ENCODE assay signal across 9 cellular contexts in the genomic region with DNA sequence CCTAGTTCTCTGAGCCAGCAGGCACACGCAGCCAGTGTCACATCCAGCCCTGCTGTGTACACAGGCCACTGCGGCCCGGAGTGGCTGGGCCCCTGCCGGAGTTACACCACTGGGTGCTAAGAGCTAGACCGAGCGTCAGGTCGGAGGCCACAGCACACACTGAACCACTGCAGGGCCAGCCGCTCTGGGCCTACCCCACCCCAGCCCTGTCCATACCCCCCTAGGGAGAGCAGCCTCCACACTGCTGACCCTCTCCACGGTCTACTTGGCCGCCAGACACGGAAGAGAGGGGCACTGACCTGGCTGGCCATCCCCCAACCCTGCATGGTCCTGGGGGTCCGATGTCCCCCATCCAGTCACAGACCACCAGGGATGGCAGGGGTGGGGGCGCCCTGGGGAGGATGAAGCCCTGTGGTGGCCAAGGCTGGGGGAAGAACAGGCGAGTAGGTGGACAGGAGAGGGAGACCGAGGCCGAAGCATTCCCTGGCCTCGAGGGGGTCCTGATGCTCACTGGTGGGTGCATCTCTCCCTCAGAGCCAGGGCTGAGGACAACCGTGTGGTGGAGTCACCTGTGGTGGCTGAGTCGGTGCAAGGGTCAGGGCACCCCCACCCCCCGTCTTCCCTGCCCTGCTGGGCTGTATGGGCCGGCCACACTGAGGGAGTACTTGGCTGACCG. TPM values are rescaled to one million over a fixed set of nuclear protein-coding genes. Genes with fewer than 3 reads are reported as not detected.
DNase-seq lines count a peak whose midpoint lies in the region; ATAC-seq and TF ChIP-seq lines count a peak whose summit lies in the region.
"Had no signal": no experiment of that assay in that cellular context is flagged by ENCODE, and none has a peak within 500 bp of the region (broad histone marks: within the 10 kb centered on the region; RNA-seq: fewer than 3 reads in every experiment).

No MANE protein-coding gene starts in this region.

- H3K36me3 ChIP-seq in HCT116 (ENCODE audit: control insufficient read depth in 1 of 2, insufficient read depth in 2 of 2, low read length in 2 of 2) (no peaks in the 10 kb centered on the region; a peak in 1 of 4 replicates), thyroid gland (no peaks in the 10 kb centered on the region)

- peaks cover 10% of the 10 kb centered on the region for H3K36me3 Mint-ChIP-seq in activated T-helper 2 cell treated with anti-CD3 and anti-CD28 coated beads, Interferon-gamma antibody, Interleukin-2, Interleukin-4, amounts not matched to agents 10 μg/mL and 5 μg/mL and 100 μg/mL, durations not matched to agents 14 hours and 24 hours and 36 hours (ENCODE audit: low read depth)
- peaks cover 58% of the 10 kb centered on the region for H3K36me3 Mint-ChIP-seq in stimulated activated effector memory CD8-positive, alpha-beta T cell treated with anti-CD3 and anti-CD28 coated beads, Interleukin-12 subunit alpha, Interleukin-12 subunit beta, amount 100 ng/mL, for 72 hours

- H3K79me2 ChIP-seq in HCT116 (ENCODE audit: insufficient read depth, low read length) = peaks cover 10% of the 10 kb centered on the region; the same call in 1 of the 2 replicates

- H3K4me3 Mint-ChIP-seq in activated T-helper 2 cell treated with anti-CD3 and anti-CD28 coated beads, Interferon-gamma antibody, Interleukin-2, Interleukin-4, amounts not matched to agents 10 μg/mL and 5 μg/mL and 100 μg/mL, durations not matched to agents 14 hours and 24 hours and 36 hours (ENCODE audit: low read depth) = peak overlapping the region; percentile 78
- peak overlapping the region; percentile 57 for H3K4me3 Mint-ChIP-seq in stimulated activated effector memory CD8-positive, alpha-beta T cell treated with anti-CD3 and anti-CD28 coated beads, Interleukin-12 subunit alpha, Interleukin-12 subunit beta, amount 100 ng/mL, for 72 hours

- TF ChIP-seq CTCF in HCT116 (IDR thresholded peaks at IDR 0.05 in 2 of 3, conservative IDR thresholded peaks at IDR 0.05 in 1 of 3; ENCODE audit: borderline replicate concordance in 1 of 3, insufficient read depth in 1 of 3, low read depth in 2 of 3, low read length in 2 of 3) (no peak), thyroid gland (IDR thresholded peaks at IDR 0.05) (no peak), foreskin keratinocyte (conservative IDR thresholded peaks at IDR 0.05) (no peak)

- no peaks in the 10 kb centered on the region for H3K9me3 Mint-ChIP-seq in activated T-helper 2 cell treated with anti-CD3 and anti-CD28 coated beads, Interferon-gamma antibody, Interleukin-2, Interleukin-4, amounts not matched to agents 10 μg/mL and 5 μg/mL and 100 μg/mL, durations not matched to agents 14 hours and 24 hours and 36 hours
- H3K9me3 Mint-ChIP-seq in stimulated activated effector memory CD8-positive, alpha-beta T cell treated with anti-CD3 and anti-CD28 coated beads, Interleukin-12 subunit alpha, Interleukin-12 subunit beta, amount 100 ng/mL, for 72 hours = no peaks in the 10 kb centered on the region

- H3K27ac ChIP-seq in HCT116 (ENCODE audit: low read depth, low read length) (peak overlapping the region; percentile 98), thyroid gland (no peak overlapping the region), foreskin keratinocyte (no peak overlapping the region)

- TSS peak; percentile 71 for BruUV-seq in HCT116 (replicated peaks; lab: Mats Ljungman, UMichigan)

- H3K9ac ChIP-seq in HCT116 (ENCODE audit: low read length) = peak overlapping the region; percentile 93

- WGBS in thyroid gland, 2 donors = 95% methylated on average over 7 to 8 of the region's 22 CpGs

- H3K4me1 ChIP-seq in HCT116 (ENCODE audit: control insufficient read depth in 1 of 2, insufficient read depth in 2 of 2, low read length in 2 of 2) (peaks cover 8 to 12% of the 10 kb centered on the region in 2 experiments), thyroid gland (peaks cover 26 to 36% of the 10 kb centered on the region in 2 donors), foreskin keratinocyte (no peaks in the 10 kb centered on the region)

- H2AFZ ChIP-seq in HCT116 (ENCODE audit: low read depth, low read length, poor library complexity, severe bottlenecking) = no peak overlapping the region

- H3K27ac Mint-ChIP-seq in activated T-helper 2 cell treated with anti-CD3 and anti-CD28 coated beads, Interferon-gamma antibody, Interleukin-2, Interleukin-4, amounts not matched to agents 10 μg/mL and 5 μg/mL and 100 μg/mL, durations not matched to agents 14 hours and 24 hours and 36 hours = peak overlapping the region; percentile 70
- H3K27ac Mint-ChIP-seq in stimulated activated effector memory CD8-positive, alpha-beta T cell treated with anti-CD3 and anti-CD28 coated beads, Interleukin-12 subunit alpha, Interleukin-12 subunit beta, amount 100 ng/mL, for 72 hours = peak overlapping the region; percentile 89

- peak; percentile 6 for TF ChIP-seq POLR2A in HCT116 (IDR thresholded peaks at IDR 0.05; ENCODE audit: borderline replicate concordance, extremely low read depth, insufficient read depth, insufficient read length)
- no peak for TF ChIP-seq POLR2A in thyroid gland (IDR thresholded peaks at IDR 0.05)

- H3K9me2 ChIP-seq in HCT116 (ENCODE audit: insufficient read depth) = no peaks in the 10 kb centered on the region

- no peak for TF ChIP-seq RAD21 in HCT116 (IDR thresholded peaks at IDR 0.05; ENCODE audit: low read depth)

- H3K27me3 Mint-ChIP-seq in activated T-helper 2 cell treated with anti-CD3 and anti-CD28 coated beads, Interferon-gamma antibody, Interleukin-2, Interleukin-4, amounts not matched to agents 10 μg/mL and 5 μg/mL and 100 μg/mL, durations not matched to agents 14 hours and 24 hours and 36 hours (ENCODE audit: low read depth) = peaks cover 6% of the 10 kb centered on the region

- peaks cover 3% of the 10 kb centered on the region for H3K4me1 Mint-ChIP-seq in activated T-helper 2 cell treated with anti-CD3 and anti-CD28 coated beads, Interferon-gamma antibody, Interleukin-2, Interleukin-4, amounts not matched to agents 10 μg/mL and 5 μg/mL and 100 μg/mL, durations not matched to agents 14 hours and 24 hours and 36 hours (ENCODE audit: low read depth)
- H3K4me1 Mint-ChIP-seq in stimulated activated effector memory CD8-positive, alpha-beta T cell treated with anti-CD3 and anti-CD28 coated beads, Interleukin-12 subunit alpha, Interleukin-12 subunit beta, amount 100 ng/mL, for 72 hours = peaks cover 25% of the 10 kb centered on the region

- DNase-seq in HCT116 (ENCODE audit: low read depth, low spot score) = no peak
- no peak for DNase-seq in activated T-helper 2 cell treated with anti-CD3 and anti-CD28 coated beads, Interferon-gamma antibody, Interleukin-2, Interleukin-4, amounts not matched to agents 10 μg/mL and 5 μg/mL and 100 μg/mL, durations not matched to agents 14 hours and 24 hours and 36 hours (ENCODE audit: low spot score)
- no peak for DNase-seq in stimulated activated effector memory CD8-positive, alpha-beta T cell treated with anti-CD3 and anti-CD28 coated beads, Interleukin-12 subunit alpha, Interleukin-12 subunit beta, amount 100 ng/mL, for 72 hours (ENCODE audit: low spot score in 2 of 2)
- no peak for DNase-seq in thyroid gland
- no peak for DNase-seq in GM03348 (ENCODE audit: low spot score)
- DNase-seq in foreskin keratinocyte = no peak
- no peak for DNase-seq in mucosa of gallbladder (ENCODE audit: low spot score)
- DNase-seq: NCI-H1436 had no signal

- POLR2A ChIA-PET in HCT116 (lab: Charles Lee) = no interaction called here

- H3K4me3 ChIP-seq in HCT116 (replicated peaks in 1 of 2; ENCODE audit: low read depth in 1 of 2, low read length in 2 of 2) = peak overlapping the region; percentile 59 to 90
- peak overlapping the region; percentile 27 for H3K4me3 ChIP-seq in iPS-11a (ENCODE audit: low read depth, low read length)
- peak overlapping the region in 1 of 3 donors; percentile 54 for H3K4me3 ChIP-seq in thyroid gland (replicated peaks in 1 of 3)

- no peaks in the 10 kb centered on the region for H4K20me1 ChIP-seq in HCT116 (ENCODE audit: insufficient read depth)

- CTCF ChIA-PET in HCT116 (lab: Charles Lee) = no interaction called here

- ATAC-seq in HCT116 = peak; percentile 25
- ATAC-seq in stimulated activated effector memory CD8-positive, alpha-beta T cell treated with anti-CD3 and anti-CD28 coated beads, Interleukin-12 subunit alpha, Interleukin-12 subunit beta, amount 100 ng/mL, for 72 hours = no peak
- ATAC-seq in foreskin keratinocyte = no peak

- H3K9me3 ChIP-seq in HCT116 (ENCODE audit: control insufficient read depth in 1 of 2, insufficient read depth in 1 of 2, low read depth in 1 of 2, low read length in 2 of 2) = no peaks in the 10 kb centered on the region
- no peaks in the 10 kb centered on the region for H3K9me3 ChIP-seq in thyroid gland

- intact Hi-C loops in HCT116 (cut with micrococcal nuclease) (no loop called here), thyroid gland (cut with DNase I) (no loop called here)
- intact Hi-C loops in activated T-helper 2 cell treated with anti-CD3 and anti-CD28 coated beads, Interferon-gamma antibody, Interleukin-2, Interleukin-4, amounts not matched to agents 10 μg/mL and 5 μg/mL and 100 μg/mL, durations not matched to agents 14 hours and 24 hours and 36 hours (cut with micrococcal nuclease) = loop anchor here (2.0 kb wide), 2 partner anchors 81 to 93 kb away; no protein-coding TSS in a partner anchor

- RAD21 ChIA-PET in HCT116 (lab: Charles Lee; ENCODE audit: low non-redundant PET in 1 of 2, low total read pairs in 2 of 2, uncharacterized antibody in 2 of 2, unreplicated experiment in 2 of 2) = no interaction called here

- peak overlapping the region; percentile 100 for H3K4me2 ChIP-seq in HCT116 (ENCODE audit: low read length)

- H3K27me3 ChIP-seq in HCT116 (ENCODE audit: insufficient read depth, low read length) (no peaks in the 10 kb centered on the region), thyroid gland (no peaks in the 10 kb centered on the region), foreskin keratinocyte (peaks cover 27% of the 10 kb centered on the region)

TF ChIP-seq in HCT116, 20 proteins besides CTCF, POLR2A, EP300 and RAD21 (continues in another document):
- TF ChIP-seq POLR2AphosphoS5 (IDR thresholded peaks at IDR 0.05; ENCODE audit: low read depth, low read length) = peak; percentile 65

RNA-seq across cellular contexts. Expression of a gene that starts 34.9 kb away (rescaled TPM):
- total RNA-seq in HCT116 (2021; ENCODE audit: unreplicated experiment) (57.8 TPM), thyroid gland (10 to 100 TPM; 14.8 to 25.5 (median 20.9) TPM), foreskin keratinocyte (28.9 and 34.9 TPM in 2 replicates), mucosa of gallbladder (43.4 TPM)
- polyA plus RNA-seq in HCT116 (2012) = 23.9 and 24.1 TPM in 2 replicates
- 93.9 and 101 TPM in 2 replicates for total RNA-seq in activated T-helper 2 cell treated with anti-CD3 and anti-CD28 coated beads, Interferon-gamma antibody, Interleukin-2, Interleukin-4, amounts not matched to agents 10 μg/mL and 5 μg/mL and 100 μg/mL, durations not matched to agents 14 hours and 24 hours and 36 hours
- polyA plus RNA-seq in foreskin keratinocyte = 25.9 and 29.7 TPM in 2 replicates
